ENCODE assay signal across 30 cellular contexts in the genomic region with DNA sequence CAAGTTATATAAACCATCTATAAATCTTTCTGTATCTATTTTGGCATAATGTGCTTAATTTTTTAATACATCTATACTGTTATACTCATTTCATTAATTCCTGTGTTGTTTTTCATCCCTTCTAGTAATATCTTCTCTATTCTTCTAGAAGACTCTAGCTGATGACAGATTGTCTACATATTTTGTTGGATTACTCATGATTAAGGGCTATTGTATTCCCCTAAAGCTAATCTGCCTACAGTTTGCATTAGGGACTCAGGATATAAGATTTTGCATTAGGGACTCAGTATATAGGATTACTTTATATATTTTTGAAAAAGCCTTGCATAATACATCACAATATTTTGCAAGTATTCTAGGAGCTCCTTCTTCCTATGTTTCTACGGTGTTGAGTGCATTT.
"Had no signal": no experiment of that assay in that cellular context is flagged by ENCODE, and none has a peak within 500 bp of the region (broad histone marks: within the 10 kb centered on the region; RNA-seq: fewer than 3 reads in every experiment).

No MANE protein-coding gene starts in this region.

- H3K9me3 ChIP-seq: adrenal gland, body of pancreas, colonic mucosa, pancreas, prostate gland, right atrium auricular region, vagina had no signal

- H3K4me3 ChIP-seq: adrenal gland, body of pancreas, cardiac muscle cell, colonic mucosa, pancreas, prostate gland, right atrium auricular region, smooth muscle cell, vagina had no signal

- DNase-seq: activated CD4-positive, alpha-beta T cell treated with anti-CD3 and anti-CD28 coated beads for 4 hours; activated CD4-positive, alpha-beta T cell treated with anti-CD3 and anti-CD28 coated beads, Interleukin-2, amount 50 U/mL, for 4 hours; activated effector memory CD4-positive, alpha-beta T cell treated with Interleukin-2 at 50 U/mL for 16 hours; activated naive CD4-positive, alpha-beta T cell treated with anti-CD3 and anti-CD28 coated beads for 36 hours; activated naive CD8-positive, alpha-beta T cell treated with anti-CD3 and anti-CD28 coated beads for 36 hours; adrenal gland; aorta; body of pancreas; cerebellar nuclear complex; colonic mucosa; effector memory CD4-positive, alpha-beta T cell; erythroblast; head of caudate nucleus; hypothalamus; midbrain; naive thymus-derived CD4-positive, alpha-beta T cell; nucleus accumbens; pancreas; stimulated activated CD4-positive, alpha-beta T cell treated with anti-CD3 and anti-CD28 coated beads, Interleukin-1b, Interleukin-23, amount 100 ng/mL, for 48 hours; stimulated activated CD4-positive, alpha-beta T cell treated with anti-CD3 and anti-CD28 coated beads, Interleukin-4, amount 100 ng/mL, for 4 hours; stimulated activated CD8-positive, alpha-beta memory T cell treated with anti-CD3 and anti-CD28 coated beads, Interleukin-4, amount 100 ng/mL, for 48 hours; stimulated activated naive CD8-positive, alpha-beta T cell treated with anti-CD3 and anti-CD28 coated beads, Interleukin-15, amount 100 ng/mL, for 72 hours; substantia nigra had no signal

- H3K36me3 ChIP-seq: adrenal gland, cardiac muscle cell, colonic mucosa, pancreas, prostate gland, right atrium auricular region, vagina had no signal

- H3K9me3 Mint-ChIP-seq: activated naive CD4-positive, alpha-beta T cell treated with anti-CD3 and anti-CD28 coated beads for 36 hours; activated naive CD8-positive, alpha-beta T cell treated with anti-CD3 and anti-CD28 coated beads for 36 hours; naive thymus-derived CD4-positive, alpha-beta T cell; stimulated activated memory B cell treated with anti-CD40 and anti-IgM and Interleukin-4, amounts not matched to agents 10 μg/mL and 1 μg/mL and 100 μg/mL, for 72 hours; stimulated activated naive CD8-positive, alpha-beta T cell treated with anti-CD3 and anti-CD28 coated beads, Interleukin-15, amount 100 ng/mL, for 72 hours; type B pancreatic cell had no signal

- H3K27ac Mint-ChIP-seq: activated naive CD4-positive, alpha-beta T cell treated with anti-CD3 and anti-CD28 coated beads for 36 hours; activated naive CD8-positive, alpha-beta T cell treated with anti-CD3 and anti-CD28 coated beads for 36 hours; naive thymus-derived CD4-positive, alpha-beta T cell; stimulated activated memory B cell treated with anti-CD40 and anti-IgM and Interleukin-4, amounts not matched to agents 10 μg/mL and 1 μg/mL and 100 μg/mL, for 72 hours; stimulated activated naive CD8-positive, alpha-beta T cell treated with anti-CD3 and anti-CD28 coated beads, Interleukin-15, amount 100 ng/mL, for 72 hours; type B pancreatic cell had no signal

- H3K27ac ChIP-seq: adrenal gland, body of pancreas, cardiac muscle cell, colonic mucosa, pancreas, prostate gland, right atrium auricular region, vagina had no signal

- H3K4me3 Mint-ChIP-seq: activated naive CD4-positive, alpha-beta T cell treated with anti-CD3 and anti-CD28 coated beads for 36 hours; activated naive CD8-positive, alpha-beta T cell treated with anti-CD3 and anti-CD28 coated beads for 36 hours; naive thymus-derived CD4-positive, alpha-beta T cell; stimulated activated memory B cell treated with anti-CD40 and anti-IgM and Interleukin-4, amounts not matched to agents 10 μg/mL and 1 μg/mL and 100 μg/mL, for 72 hours; stimulated activated naive CD8-positive, alpha-beta T cell treated with anti-CD3 and anti-CD28 coated beads, Interleukin-15, amount 100 ng/mL, for 72 hours; type B pancreatic cell had no signal

- H3K27me3 ChIP-seq: adrenal gland, body of pancreas, cardiac muscle cell, colonic mucosa, pancreas, right atrium auricular region, vagina had no signal

- H3K27me3 Mint-ChIP-seq: activated naive CD8-positive, alpha-beta T cell treated with anti-CD3 and anti-CD28 coated beads for 36 hours; stimulated activated memory B cell treated with anti-CD40 and anti-IgM and Interleukin-4, amounts not matched to agents 10 μg/mL and 1 μg/mL and 100 μg/mL, for 72 hours; stimulated activated naive CD8-positive, alpha-beta T cell treated with anti-CD3 and anti-CD28 coated beads, Interleukin-15, amount 100 ng/mL, for 72 hours; type B pancreatic cell had no signal

- H3K4me1 ChIP-seq: adrenal gland, body of pancreas, colonic mucosa, pancreas, prostate gland, right atrium auricular region, vagina had no signal

- H3K4me1 Mint-ChIP-seq: stimulated activated memory B cell treated with anti-CD40 and anti-IgM and Interleukin-4, amounts not matched to agents 10 μg/mL and 1 μg/mL and 100 μg/mL, for 72 hours had no signal

- FAIRE-seq: pancreas had no signal

- H3K36me3 Mint-ChIP-seq: activated naive CD8-positive, alpha-beta T cell treated with anti-CD3 and anti-CD28 coated beads for 36 hours; naive thymus-derived CD4-positive, alpha-beta T cell; stimulated activated memory B cell treated with anti-CD40 and anti-IgM and Interleukin-4, amounts not matched to agents 10 μg/mL and 1 μg/mL and 100 μg/mL, for 72 hours; type B pancreatic cell had no signal

- ATAC-seq: body of pancreas; naive thymus-derived CD4-positive, alpha-beta T cell; pancreas; stimulated activated memory B cell treated with anti-CD40 and anti-IgM and Interleukin-4, amounts not matched to agents 10 μg/mL and 1 μg/mL and 100 μg/mL, for 72 hours; stimulated activated naive CD8-positive, alpha-beta T cell treated with anti-CD3 and anti-CD28 coated beads, Interleukin-15, amount 100 ng/mL, for 72 hours had no signal
